Comparison of ENCODE assay signal across 17 cellular contexts in genomic region chr2:167440382-167440781, GRCh38.
DNase-seq lines count a peak whose midpoint lies in the region; ATAC-seq, FAIRE-seq and TF ChIP-seq lines count a peak whose summit lies in the region.
"Had no signal": no experiment of that assay in that cellular context is flagged by ENCODE, and none has a peak within 500 bp of the region (broad histone marks: within the 10 kb centered on the region; RNA-seq: fewer than 3 reads in every experiment).

No MANE protein-coding gene starts in this region.

- no TSS peak for BruUV-seq in OCI-LY7 (replicated peaks; lab: Mats Ljungman, UMichigan)

- H3K4me3 Mint-ChIP-seq in stimulated activated naive CD8-positive, alpha-beta T cell treated with anti-CD3 and anti-CD28 coated beads, Interleukin-15, amount 100 ng/mL, for 72 hours = no peak overlapping the region
- H3K4me3 Mint-ChIP-seq in astrocyte (ENCODE audit: unreplicated experiment) = no peak overlapping the region
- H3K4me3 Mint-ChIP-seq: CD4-positive, alpha-beta T cell; GM23338 had no signal

- H3K9me3 Mint-ChIP-seq in stimulated activated naive CD8-positive, alpha-beta T cell treated with anti-CD3 and anti-CD28 coated beads, Interleukin-15, amount 100 ng/mL, for 72 hours = peaks cover 13 to 23% of the 10 kb centered on the region in 2 donors
- H3K9me3 Mint-ChIP-seq in astrocyte (ENCODE audit: unreplicated experiment) = peaks cover 6% of the 10 kb centered on the region

- TF ChIP-seq CTCF in astrocyte (IDR thresholded peaks at IDR 0.05; ENCODE audit: insufficient read depth, low read depth, low read length) (no peak), OCI-LY7 (conservative IDR thresholded peaks at IDR 0.05; ENCODE audit: low read length) (no peak)

- H3K9ac ChIP-seq in astrocyte (ENCODE audit: low read length) = no peak overlapping the region

- intact Hi-C loops in Right ventricle myocardium inferior (cut with DNase I) = no loop called here
- intact Hi-C loops in OCI-LY7 (cut with micrococcal nuclease; ENCODE audit: unreplicated experiment) = no loop called here

- H3K4me1 ChIP-seq in astrocyte (ENCODE audit: insufficient read depth, low read length) = peaks cover 8% of the 10 kb centered on the region
- no peaks in the 10 kb centered on the region for H3K4me1 ChIP-seq in OCI-LY7 (ENCODE audit: insufficient read depth, low read length, poor library complexity, severe bottlenecking)
- H3K4me1 ChIP-seq: Caco-2 had no signal

- H3K79me2 ChIP-seq in astrocyte (ENCODE audit: insufficient read depth, low read length) = no peaks in the 10 kb centered on the region
- H3K79me2 ChIP-seq in OCI-LY7 (ENCODE audit: insufficient read depth, low read depth, low read length) = no peaks in the 10 kb centered on the region

- H3K27ac Mint-ChIP-seq in stimulated activated naive CD8-positive, alpha-beta T cell treated with anti-CD3 and anti-CD28 coated beads, Interleukin-15, amount 100 ng/mL, for 72 hours = peak overlapping the region; percentile 39 to 63
- peak overlapping the region; percentile 59 for H3K27ac Mint-ChIP-seq in astrocyte (ENCODE audit: unreplicated experiment)
- H3K27ac Mint-ChIP-seq: CD4-positive, alpha-beta T cell; GM23338 had no signal

- CTCF ChIA-PET in OCI-LY7 (lab: Charles Lee; ENCODE audit: unreplicated experiment) = no interaction called here

- H3K36me3 Mint-ChIP-seq in astrocyte (ENCODE audit: low read depth, unreplicated experiment) = no peaks in the 10 kb centered on the region

- H3K27ac ChIP-seq in astrocyte (ENCODE audit: low read depth, low read length) = no peak overlapping the region
- no peak overlapping the region for H3K27ac ChIP-seq in OCI-LY7 (ENCODE audit: low read depth, low read length, poor library complexity, severe bottlenecking)
- H3K27ac ChIP-seq: C4-2B had no signal

- H4K20me1 ChIP-seq in astrocyte (ENCODE audit: insufficient read depth, low read length) = no peaks in the 10 kb centered on the region
- no peaks in the 10 kb centered on the region for H4K20me1 ChIP-seq in OCI-LY7 (ENCODE audit: insufficient read depth, low read length)

- H3K4me3 ChIP-seq in astrocyte (ENCODE audit: insufficient read depth, low read depth, low read length) (no peak overlapping the region), OCI-LY7 (ENCODE audit: low read depth, low read length, poor library complexity, severe bottlenecking) (no peak overlapping the region)
- H3K4me3 ChIP-seq: GM23338 had no signal

- H3K4me1 Mint-ChIP-seq in stimulated activated naive CD8-positive, alpha-beta T cell treated with anti-CD3 and anti-CD28 coated beads, Interleukin-15, amount 100 ng/mL, for 72 hours = no peaks in the 10 kb centered on the region
- H3K4me1 Mint-ChIP-seq in astrocyte (ENCODE audit: low read depth, unreplicated experiment) = peaks cover 23% of the 10 kb centered on the region

- no peaks in the 10 kb centered on the region for H3K9me3 ChIP-seq in astrocyte (ENCODE audit: insufficient read depth, low read depth, low read length)
- no peaks in the 10 kb centered on the region for H3K9me3 ChIP-seq in OCI-LY7 (ENCODE audit: low read length)
- H3K9me3 ChIP-seq: Caco-2 had no signal

- H3K36me3 ChIP-seq in astrocyte (ENCODE audit: insufficient read depth, low read length) = no peaks in the 10 kb centered on the region
- H3K36me3 ChIP-seq in OCI-LY7 (ENCODE audit: insufficient read depth, low read length) = no peaks in the 10 kb centered on the region

- no peak for DNase-seq in stimulated activated naive CD8-positive, alpha-beta T cell treated with anti-CD3 and anti-CD28 coated beads, Interleukin-15, amount 100 ng/mL, for 72 hours
- no peak for DNase-seq in stimulated activated naive CD8-positive, alpha-beta T cell treated with anti-CD3 and anti-CD28 coated beads, Interleukin-15, Interleukin-2, amounts not matched to agents 100 U/mL and 50 U/mL, for 24 hours
- no peak for DNase-seq in astrocyte (ENCODE audit: low read depth)
- peak; percentile 6 for DNase-seq in fibroblast of gingiva (ENCODE audit: low read depth)
- no peak for DNase-seq in Right ventricle myocardium inferior (ENCODE audit: missing footprints)
- DNase-seq in OCI-LY7 (ENCODE audit: low spot score) = no peak
- no peak for DNase-seq in kidney glomerular epithelial cell (lab: John Stamatoyannopoulos, UW)
- DNase-seq: AML-193; Caco-2; CD4-positive, alpha-beta T cell; HCEC 1CT had no signal

- H3K9me2 ChIP-seq in OCI-LY7 (ENCODE audit: insufficient read depth, low read length) = no peaks in the 10 kb centered on the region

- H3K27me3 Mint-ChIP-seq in stimulated activated naive CD8-positive, alpha-beta T cell treated with anti-CD3 and anti-CD28 coated beads, Interleukin-15, amount 100 ng/mL, for 72 hours = no peaks in the 10 kb centered on the region
- H3K27me3 Mint-ChIP-seq in astrocyte (ENCODE audit: low read depth, unreplicated experiment) = no peaks in the 10 kb centered on the region
- H3K27me3 Mint-ChIP-seq: CD4-positive, alpha-beta T cell had no signal

- H3K4me2 ChIP-seq in astrocyte (ENCODE audit: low read length) = no peak overlapping the region
- H3K4me2 ChIP-seq in OCI-LY7 (ENCODE audit: low read length) = no peak overlapping the region
- H3K4me2 ChIP-seq: GM23338 had no signal

- FAIRE-seq in astrocyte (lab: Jason Lieb, UNC) = no peak
- FAIRE-seq: D721Med, G401.6, GM12891, H54 had no signal

- ATAC-seq in stimulated activated naive CD8-positive, alpha-beta T cell treated with anti-CD3 and anti-CD28 coated beads, Interleukin-15, amount 100 ng/mL, for 72 hours = no peak
- no peak for ATAC-seq in stimulated activated naive CD8-positive, alpha-beta T cell treated with anti-CD3 and anti-CD28 coated beads, Interleukin-15, Interleukin-2, amounts not matched to agents 100 U/mL and 50 U/mL, for 24 hours
- ATAC-seq in Right ventricle myocardium inferior = no peak
- ATAC-seq: GM23338 had no signal

- H2AFZ ChIP-seq in astrocyte (ENCODE audit: low read depth, low read length) = no peak overlapping the region
- H2AFZ ChIP-seq in OCI-LY7 (ENCODE audit: low read length) = no peak overlapping the region
- H2AFZ ChIP-seq: GM23338 had no signal

- POLR2A ChIA-PET in OCI-LY7 (lab: Charles Lee) = interaction anchor here (0.7 kb wide), 1 partner anchor 238 kb away, joined by 6 read pairs; no protein-coding TSS in a partner anchor

- no peaks in the 10 kb centered on the region for H3K27me3 ChIP-seq in astrocyte (ENCODE audit: insufficient read depth, low read length)
